In the genomic region with DNA sequence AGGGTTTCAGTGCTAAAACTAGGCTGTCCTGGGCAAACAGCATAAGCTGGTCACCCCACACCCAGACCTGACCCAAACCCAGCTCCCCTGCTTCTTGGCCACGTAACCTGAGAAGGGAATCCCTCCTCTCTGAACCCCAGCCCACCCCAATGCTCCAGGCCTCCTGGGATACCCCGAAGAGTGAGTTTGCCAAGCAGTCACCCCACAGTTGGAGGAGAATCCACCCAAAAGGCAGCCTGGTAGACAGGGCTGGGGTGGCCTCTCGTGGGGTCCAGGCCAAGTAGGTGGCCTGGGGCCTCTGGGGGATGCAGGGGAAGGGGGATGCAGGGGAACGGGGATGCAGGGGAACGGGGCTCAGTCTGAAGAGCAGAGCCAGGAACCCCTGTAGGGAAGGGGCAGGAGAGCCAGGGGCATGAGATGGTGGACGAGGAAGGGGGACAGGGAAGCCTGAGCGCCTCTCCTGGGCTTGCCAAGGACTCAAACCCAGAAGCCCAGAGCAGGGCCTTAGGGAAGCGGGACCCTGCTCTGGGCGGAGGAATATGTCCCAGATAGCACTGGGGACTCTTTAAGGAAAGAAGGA, we compare ENCODE assay signal across 10 cellular contexts. TPM values are rescaled to one million over a fixed set of nuclear protein-coding genes. Genes with fewer than 3 reads are reported as not detected.
DNase-seq lines count a peak whose midpoint lies in the region; ATAC-seq and TF ChIP-seq lines count a peak whose summit lies in the region.
"Had no signal": no experiment of that assay in that cellular context is flagged by ENCODE, and none has a peak within 500 bp of the region (broad histone marks: within the 10 kb centered on the region; RNA-seq: fewer than 3 reads in every experiment).

No MANE protein-coding gene starts in this region.

- peak overlapping the region; percentile 41 for H3K27ac Mint-ChIP-seq in CD8-positive, alpha-beta T cell

- peaks cover 19% of the 10 kb centered on the region for H3K4me1 ChIP-seq in CD8-positive, alpha-beta T cell (ENCODE audit: insufficient read depth, low read length)
- peaks cover 12% of the 10 kb centered on the region for H3K4me1 ChIP-seq in PC-3 (ENCODE audit: insufficient read depth, low read length)
- peaks cover 58 to 79% (median 78%) of the 10 kb centered on the region in 4 donors for H3K4me1 ChIP-seq in esophagus muscularis mucosa
- peaks cover 15% of the 10 kb centered on the region for H3K4me1 ChIP-seq in psoas muscle
- H3K4me1 ChIP-seq in MM.1S (ENCODE audit: low read length) = peaks cover 10% of the 10 kb centered on the region; the same call in 1 of the 2 replicates

- H3K4me3 ChIP-seq in CD8-positive, alpha-beta T cell (ENCODE audit: low read depth, low read length) = no peak overlapping the region
- no peak overlapping the region; the same call in 1 of the 2 replicates for H3K4me3 ChIP-seq in PC-3 (ENCODE audit: low read length)
- peak overlapping the region; percentile 90 to 98 (median 90) for H3K4me3 ChIP-seq in esophagus muscularis mucosa
- peak overlapping the region; percentile 89 for H3K4me3 ChIP-seq in psoas muscle
- no peak overlapping the region for H3K4me3 ChIP-seq in MM.1S (ENCODE audit: low read length)

- H2AFZ ChIP-seq in PC-3 (ENCODE audit: low read length) = no peak overlapping the region
- no peak overlapping the region for H2AFZ ChIP-seq in MM.1S (ENCODE audit: low read length)

- 63% methylated on average over 9 of the region's 9 CpGs for WGBS in esophagus muscularis mucosa
- WGBS in psoas muscle, 3 donors = 77 to 86% (median 81%) methylated on average over 8 to 9 of the region's 9 CpGs

- H3K9ac ChIP-seq in PC-3 (ENCODE audit: low read length) (no peak overlapping the region), MM.1S (ENCODE audit: low read length) (no peak overlapping the region)

- no peaks in the 10 kb centered on the region for H3K9me2 ChIP-seq in PC-3 (replicated peaks; ENCODE audit: low read length)
- H3K9me2 ChIP-seq in MM.1S (replicated peaks; ENCODE audit: insufficient read depth, low read length) = no peaks in the 10 kb centered on the region

- H3K4me2 ChIP-seq in PC-3 (ENCODE audit: low read length) = peak overlapping the region; percentile 88
- no peak overlapping the region for H3K4me2 ChIP-seq in MM.1S (ENCODE audit: low read depth, low read length)

- no peak for ATAC-seq in CD8-positive, alpha-beta T cell
- ATAC-seq in PC-3 = no peak
- no peak for ATAC-seq in psoas muscle
- ATAC-seq in HG02973 (IDR thresholded peaks at IDR 0.05; ENCODE audit: unreplicated experiment) = no peak
- no peak for ATAC-seq in GM19035 (IDR thresholded peaks at IDR 0.05; ENCODE audit: unreplicated experiment)

- no peak for TF ChIP-seq CTCF in CD8-positive, alpha-beta T cell (IDR thresholded peaks at IDR 0.05)
- TF ChIP-seq CTCF in PC-3 (conservative IDR thresholded peaks at IDR 0.05; ENCODE audit: low read depth, low read length) (no peak), esophagus muscularis mucosa (IDR thresholded peaks at IDR 0.05) (no peak), psoas muscle (IDR thresholded peaks at IDR 0.05) (no peak), MM.1S (IDR thresholded peaks at IDR 0.05; ENCODE audit: low read length) (no peak)

- H3F3A ChIP-seq in PC-3 (ENCODE audit: low read length, unreplicated experiment) = no peaks in the 10 kb centered on the region
- 0 out of 2 replicates have a peak, but pooled peaks cover 4% of the 10 kb centered on the region for H3F3A ChIP-seq in MM.1S (ENCODE audit: insufficient read depth, low read length)

- no peak for TF ChIP-seq POLR2A in esophagus muscularis mucosa (IDR thresholded peaks at IDR 0.05; ENCODE audit: low read depth)

- peaks cover 50% of the 10 kb centered on the region for H3K79me2 ChIP-seq in PC-3 (ENCODE audit: low read length)
- peaks cover 56% of the 10 kb centered on the region for H3K79me2 ChIP-seq in MM.1S (ENCODE audit: low read length)

- TF ChIP-seq EP300 in esophagus muscularis mucosa (IDR thresholded peaks at IDR 0.05) = no peak

- H3K9me3 Mint-ChIP-seq in CD8-positive, alpha-beta T cell = no peaks in the 10 kb centered on the region

- CTCF ChIA-PET in CD8-positive, alpha-beta T cell (lab: Charles Lee) = no interaction called here
- CTCF ChIA-PET in PC-3 (lab: Charles Lee) = no interaction called here

- H3K9me3 ChIP-seq in CD8-positive, alpha-beta T cell (ENCODE audit: low read length) = no peaks in the 10 kb centered on the region
- no peaks in the 10 kb centered on the region for H3K9me3 ChIP-seq in PC-3 (ENCODE audit: low read length)
- no peaks in the 10 kb centered on the region for H3K9me3 ChIP-seq in esophagus muscularis mucosa
- no peaks in the 10 kb centered on the region for H3K9me3 ChIP-seq in psoas muscle
- no peaks in the 10 kb centered on the region for H3K9me3 ChIP-seq in MM.1S (replicated peaks; ENCODE audit: insufficient read depth, low read length)

- H3K36me3 ChIP-seq in CD8-positive, alpha-beta T cell (ENCODE audit: insufficient read depth, low read length) = no peaks in the 10 kb centered on the region
- H3K36me3 ChIP-seq in PC-3 (ENCODE audit: low read depth, low read length) (peaks cover 9% of the 10 kb centered on the region; the same call in 1 of the 2 replicates), esophagus muscularis mucosa (peaks cover 5 to 22% (median 18%) of the 10 kb centered on the region in 4 donors), psoas muscle (ENCODE audit: insufficient read depth in 1 of 2, low read depth in 1 of 2) (peaks cover 3 to 4% of the 10 kb centered on the region in 2 donors), MM.1S (replicated peaks; ENCODE audit: insufficient read depth, low read length) (no peaks in the 10 kb centered on the region)

- H3K27me3 Mint-ChIP-seq in CD8-positive, alpha-beta T cell (ENCODE audit: low read depth) = no peaks in the 10 kb centered on the region

- DNase-seq in CD8-positive, alpha-beta T cell = no peak
- DNase-seq in PC-3 (no peak), esophagus muscularis mucosa (ENCODE audit: extremely low spot score) (no peak), psoas muscle (peak in 1 of 2 donors; percentile 40), MM.1S (no peak), middle frontal gyrus (ENCODE audit: extremely low spot score, low spot score) (no peak)
- DNase-seq: NCI-H82 had no signal

- H3K36me3 Mint-ChIP-seq in CD8-positive, alpha-beta T cell = peaks cover 28% of the 10 kb centered on the region

- no TSS peak for BruUV-seq in PC-3 (replicated peaks; lab: Mats Ljungman, UMichigan)

- peak overlapping the region; percentile 94 for H3K4me3 Mint-ChIP-seq in CD8-positive, alpha-beta T cell

- H3K4me1 Mint-ChIP-seq in CD8-positive, alpha-beta T cell (ENCODE audit: low read depth) = peaks cover 34% of the 10 kb centered on the region

- no peaks in the 10 kb centered on the region for H3K27me3 ChIP-seq in CD8-positive, alpha-beta T cell (ENCODE audit: insufficient read depth, low read length)
- H3K27me3 ChIP-seq in PC-3 (ENCODE audit: low read length) (no peaks in the 10 kb centered on the region), esophagus muscularis mucosa (no peaks in the 10 kb centered on the region), psoas muscle (ENCODE audit: insufficient read depth in 3 of 3, low read length in 2 of 3) (no peaks in the 10 kb centered on the region), MM.1S (replicated peaks; ENCODE audit: insufficient read depth, low read length) (peaks cover 7% of the 10 kb centered on the region)

- no peak overlapping the region for H3K27ac ChIP-seq in CD8-positive, alpha-beta T cell (ENCODE audit: low read depth, low read length)
- H3K27ac ChIP-seq in PC-3 (ENCODE audit: low read length) = no peak overlapping the region
- H3K27ac ChIP-seq in esophagus muscularis mucosa (replicated peaks in 1 of 4) = peak overlapping the region; percentile 96 to 99 (median 97)
- H3K27ac ChIP-seq in psoas muscle = peak overlapping the region; percentile 3
- no peak overlapping the region for H3K27ac ChIP-seq in MM.1S (ENCODE audit: low read length)

- H4K20me1 ChIP-seq in PC-3 (ENCODE audit: low read length) = peaks cover 35% of the 10 kb centered on the region
- H4K20me1 ChIP-seq in MM.1S (ENCODE audit: insufficient read depth, low read length) = no peaks in the 10 kb centered on the region

- intact Hi-C loops in CD8-positive, alpha-beta T cell (cut with DNase I, micrococcal nuclease) = loop anchor here (5.0 to 10.0 kb wide), 5 partner anchors 140 to 1028 kb away; partner anchors contain the start of genes PPP6R1 (in 1 of the 2), PRPF31 (in 1 of the 2), TFPT (in 1 of the 2) and U2AF2 (in 1 of the 2)
- intact Hi-C loops in PC-3 (cut with micrococcal nuclease) (loop anchor here (5.0 kb wide), 1 partner anchor 52 kb away; the partner anchor contains the start of gene RDH13), esophagus muscularis mucosa (cut with DNase I) (loop anchor here (10.0 kb wide), 1 partner anchor 540 kb away; the partner anchor contains the start of gene U2AF2), psoas muscle (cut with DNase I) (no loop called here)

- POLR2A ChIA-PET in CD8-positive, alpha-beta T cell (lab: Charles Lee) = no interaction called here
- POLR2A ChIA-PET in PC-3 (lab: Charles Lee; ENCODE audit: unreplicated experiment) = no interaction called here

RNA-seq across cellular contexts. Expression of gene PPP1R12C, which starts 2.8 kb away (rescaled TPM):
- total RNA-seq in CD8-positive, alpha-beta T cell = 10 to 100 TPM; 93.8 to 97.6 TPM
- total RNA-seq in PC-3 (2014; rRNA removed) = 136 and 180 TPM in 2 replicates
- total RNA-seq in esophagus muscularis mucosa = 100 to 1,000 TPM; 257 to 451 (median 351) TPM
- total RNA-seq in psoas muscle = 10 to 100 TPM; 20.5 to 35.3 (median 24.8) TPM
- 10 to 100 TPM; 28.5 to 59.1 (median 44.4) TPM for polyA plus RNA-seq in psoas muscle

RNA-seq across cellular contexts. Expression of gene TNNT1, which starts 34.4 kb away (rescaled TPM):
- not detected for total RNA-seq in CD8-positive, alpha-beta T cell
- total RNA-seq in PC-3 (2014; rRNA removed) (266 and 317 TPM in 2 replicates), esophagus muscularis mucosa (1 to 10 TPM in 1 of 4 donors, not detected in 3; 2.0 TPM), psoas muscle (1,000 to 10,000 TPM; 7,142 to 9,723 (median 8,305) TPM)
- polyA plus RNA-seq in psoas muscle = over 10,000 TPM in 2 of 3 donors, 1,000 to 10,000 TPM in 1; 4,522 to 12,694 (median 10,175) TPM

RNA-seq across cellular contexts. Expression of gene EPS8L1, which starts 39.0 kb away (rescaled TPM):
- 1 to 10 TPM; 4.8 to 6.2 TPM for total RNA-seq in CD8-positive, alpha-beta T cell
- total RNA-seq in PC-3 (2014; rRNA removed) = 75.3 and 75.8 TPM in 2 replicates
- 1 to 10 TPM; 1.0 to 8.7 (median 1.2) TPM for total RNA-seq in esophagus muscularis mucosa
- 1 to 10 TPM in 2 of 4 donors, under 1 TPM in 2; 0.53 to 2.5 (median 0.93) TPM for total RNA-seq in psoas muscle
- polyA plus RNA-seq in psoas muscle = 1 to 10 TPM in 2 of 3 donors, under 1 TPM in 1; 0.97 to 1.9 (median 1.4) TPM

RNA-seq across cellular contexts. Expression of gene TNNI3, which starts 42.9 kb away (rescaled TPM):
- total RNA-seq in CD8-positive, alpha-beta T cell = not detected
- total RNA-seq in PC-3 (2014; rRNA removed) (32.4 and 40.1 TPM in 2 replicates), esophagus muscularis mucosa (not detected), psoas muscle (10 to 100 TPM in 1 of 4 donors, 1 to 10 TPM in 3; 5.0 to 16.2 (median 7.4) TPM)
- 10 to 100 TPM; 13.4 to 17.4 (median 15.2) TPM for polyA plus RNA-seq in psoas muscle
- total RNA-seq: omental fat pad had no signal

RNA-seq across cellular contexts. Expression of gene RDH13, which starts 51.7 kb away (rescaled TPM):
- total RNA-seq in CD8-positive, alpha-beta T cell = 10 to 100 TPM; 12.4 to 13.4 TPM
- total RNA-seq in PC-3 (2014; rRNA removed) (80.4 and 85.7 TPM in 2 replicates), esophagus muscularis mucosa (10 to 100 TPM; 11.1 to 16.4 (median 12.3) TPM), psoas muscle (10 to 100 TPM in 3 of 4 donors, 1 to 10 TPM in 1; 4.5 to 18.0 (median 12.9) TPM)
- polyA plus RNA-seq in psoas muscle = 10 to 100 TPM; 11.5 to 15.1 (median 13.1) TPM

Comparison
In these comparisons a context has a peak if more than half of its experiments do, and no peak if none do; other contexts are left out.
1. H3K27ac ChIP-seq: peak in esophagus muscularis mucosa (4 of 4) and psoas muscle (single experiment); none in CD8-positive, alpha-beta T cell (single experiment), PC-3 (single experiment) and MM.1S (single experiment).
2. H3K4me3 ChIP-seq: peak in esophagus muscularis mucosa (4 of 4) and psoas muscle (single experiment); none in CD8-positive, alpha-beta T cell (single experiment), PC-3 (single experiment) and MM.1S (single experiment).
3. RNA of gene TNNT1, which starts 34.4 kb away (total RNA-seq): 7,142 to 9,723 TPM in psoas muscle and 266 to 317 TPM in PC-3; 2.0 TPM in esophagus muscularis mucosa and not detected in CD8-positive, alpha-beta T cell; every median in the first group is over 10 times any median in the second.
4. intact Hi-C loops: an anchor here in CD8-positive, alpha-beta T cell (5.0 to 10.0 kb wide), PC-3 (5.0 kb wide) and esophagus muscularis mucosa (10.0 kb wide); none called in psoas muscle.